1 cellular context compared by ENCODE assay signal in the genomic region with DNA sequence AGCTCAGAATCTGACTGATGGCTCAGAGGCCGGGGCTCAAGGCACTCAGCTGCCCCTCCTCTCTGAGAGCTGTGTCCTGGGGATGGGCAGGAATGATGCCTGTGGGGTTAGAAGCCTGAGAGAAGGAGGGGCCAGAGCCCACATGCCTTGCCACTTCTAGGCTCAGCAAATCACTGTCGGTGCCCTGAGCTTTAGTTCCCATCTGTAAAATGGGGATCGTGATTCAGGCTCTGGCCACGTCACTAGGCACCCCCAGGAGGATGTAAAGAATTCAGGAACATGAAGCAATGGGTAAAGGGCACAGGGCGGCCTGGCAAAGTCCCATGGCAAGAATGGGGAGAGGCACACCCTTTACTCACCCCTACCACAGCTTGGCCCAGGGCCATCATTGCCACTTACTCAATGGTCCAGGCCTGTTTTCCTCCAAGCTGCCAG.
TF ChIP-seq lines count a peak whose summit lies in the region.

No MANE protein-coding gene starts in this region.

TF ChIP-seq in GM23338, 12 proteins besides CTCF, POLR2A, EP300 and RAD21 (continued from another document):
- TF ChIP-seq, protein P1, sequence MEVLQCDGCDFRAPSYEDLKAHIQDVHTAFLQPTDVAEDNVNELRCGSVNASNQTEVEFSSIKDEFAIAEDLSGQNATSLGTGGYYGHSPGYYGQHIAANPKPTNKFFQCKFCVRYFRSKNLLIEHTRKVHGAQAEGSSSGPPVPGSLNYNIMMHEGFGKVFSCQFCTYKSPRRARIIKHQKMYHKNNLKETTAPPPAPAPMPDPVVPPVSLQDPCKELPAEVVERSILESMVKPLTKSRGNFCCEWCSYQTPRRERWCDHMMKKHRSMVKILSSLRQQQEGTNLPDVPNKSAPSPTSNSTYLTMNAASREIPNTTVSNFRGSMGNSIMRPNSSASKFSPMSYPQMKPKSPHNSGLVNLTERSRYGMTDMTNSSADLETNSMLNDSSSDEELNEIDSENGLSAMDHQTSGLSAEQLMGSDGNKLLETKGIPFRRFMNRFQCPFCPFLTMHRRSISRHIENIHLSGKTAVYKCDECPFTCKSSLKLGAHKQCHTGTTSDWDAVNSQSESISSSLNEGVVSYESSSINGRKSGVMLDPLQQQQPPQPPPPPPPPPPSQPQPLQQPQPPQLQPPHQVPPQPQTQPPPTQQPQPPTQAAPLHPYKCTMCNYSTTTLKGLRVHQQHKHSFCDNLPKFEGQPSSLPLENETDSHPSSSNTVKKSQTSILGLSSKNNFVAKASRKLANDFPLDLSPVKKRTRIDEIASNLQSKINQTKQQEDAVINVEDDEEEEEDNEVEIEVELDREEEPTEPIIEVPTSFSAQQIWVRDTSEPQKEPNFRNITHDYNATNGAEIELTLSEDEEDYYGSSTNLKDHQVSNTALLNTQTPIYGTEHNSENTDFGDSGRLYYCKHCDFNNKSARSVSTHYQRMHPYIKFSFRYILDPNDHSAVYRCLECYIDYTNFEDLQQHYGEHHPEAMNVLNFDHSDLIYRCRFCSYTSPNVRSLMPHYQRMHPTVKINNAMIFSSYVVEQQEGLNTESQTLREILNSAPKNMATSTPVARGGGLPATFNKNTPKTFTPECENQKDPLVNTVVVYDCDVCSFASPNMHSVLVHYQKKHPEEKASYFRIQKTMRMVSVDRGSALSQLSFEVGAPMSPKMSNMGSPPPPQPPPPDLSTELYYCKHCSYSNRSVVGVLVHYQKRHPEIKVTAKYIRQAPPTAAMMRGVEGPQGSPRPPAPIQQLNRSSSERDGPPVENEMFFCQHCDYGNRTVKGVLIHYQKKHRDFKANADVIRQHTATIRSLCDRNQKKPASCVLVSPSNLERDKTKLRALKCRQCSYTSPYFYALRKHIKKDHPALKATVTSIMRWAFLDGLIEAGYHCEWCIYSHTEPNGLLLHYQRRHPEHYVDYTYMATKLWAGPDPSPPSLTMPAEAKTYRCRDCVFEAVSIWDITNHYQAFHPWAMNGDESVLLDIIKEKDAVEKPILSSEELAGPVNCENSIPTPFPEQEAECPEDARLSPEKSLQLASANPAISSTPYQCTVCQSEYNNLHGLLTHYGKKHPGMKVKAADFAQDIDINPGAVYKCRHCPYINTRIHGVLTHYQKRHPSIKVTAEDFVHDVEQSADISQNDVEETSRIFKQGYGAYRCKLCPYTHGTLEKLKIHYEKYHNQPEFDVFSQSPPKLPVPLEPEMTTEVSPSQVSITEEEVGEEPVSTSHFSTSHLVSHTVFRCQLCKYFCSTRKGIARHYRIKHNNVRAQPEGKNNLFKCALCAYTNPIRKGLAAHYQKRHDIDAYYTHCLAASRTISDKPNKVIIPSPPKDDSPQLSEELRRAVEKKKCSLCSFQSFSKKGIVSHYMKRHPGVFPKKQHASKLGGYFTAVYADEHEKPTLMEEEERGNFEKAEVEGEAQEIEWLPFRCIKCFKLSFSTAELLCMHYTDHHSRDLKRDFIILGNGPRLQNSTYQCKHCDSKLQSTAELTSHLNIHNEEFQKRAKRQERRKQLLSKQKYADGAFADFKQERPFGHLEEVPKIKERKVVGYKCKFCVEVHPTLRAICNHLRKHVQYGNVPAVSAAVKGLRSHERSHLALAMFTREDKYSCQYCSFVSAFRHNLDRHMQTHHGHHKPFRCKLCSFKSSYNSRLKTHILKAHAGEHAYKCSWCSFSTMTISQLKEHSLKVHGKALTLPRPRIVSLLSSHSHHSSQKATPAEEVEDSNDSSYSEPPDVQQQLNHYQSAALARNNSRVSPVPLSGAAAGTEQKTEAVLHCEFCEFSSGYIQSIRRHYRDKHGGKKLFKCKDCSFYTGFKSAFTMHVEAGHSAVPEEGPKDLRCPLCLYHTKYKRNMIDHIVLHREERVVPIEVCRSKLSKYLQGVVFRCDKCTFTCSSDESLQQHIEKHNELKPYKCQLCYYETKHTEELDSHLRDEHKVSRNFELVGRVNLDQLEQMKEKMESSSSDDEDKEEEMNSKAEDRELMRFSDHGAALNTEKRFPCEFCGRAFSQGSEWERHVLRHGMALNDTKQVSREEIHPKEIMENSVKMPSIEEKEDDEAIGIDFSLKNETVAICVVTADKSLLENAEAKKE (CRISPR knock-in tag; IDR thresholded peaks at IDR 0.05), result no peak
